In genomic region chr15:49423021-49423420, GRCh38 we compare ENCODE assay signal across 11 cellular contexts. TPM values are rescaled to one million over a fixed set of nuclear protein-coding genes. Genes with fewer than 3 reads are reported as not detected.
A peak's percentile ranks its signal among the peaks of the same experiment; 100 is the strongest.
DNase-seq lines count a peak whose midpoint lies in the region; ATAC-seq, FAIRE-seq and TF ChIP-seq lines count a peak whose summit lies in the region.
"Had no signal": no experiment of that assay in that cellular context is flagged by ENCODE, and none has a peak within 500 bp of the region (broad histone marks: within the 10 kb centered on the region; RNA-seq: fewer than 3 reads in every experiment).

TSS of gene FGF7 (plus strand) at chr15:49423242. CDS start at chr15:49424298, 1,056 bp downstream.

- H3K36me3 Mint-ChIP-seq in T-helper 2 cell treated with Interferon-gamma antibody and Interleukin-4, amounts not matched to agents 5 μg/mL and 100 μg/mL, for 36 hours (ENCODE audit: low read depth): no peaks in the 10 kb centered on the region

- H3K36me3 ChIP-seq in upper lobe of right lung: no peaks in the 10 kb centered on the region

- H3K27ac Mint-ChIP-seq in T-helper 2 cell treated with Interferon-gamma antibody and Interleukin-4, amounts not matched to agents 5 μg/mL and 100 μg/mL, for 36 hours: no peak within 1 kb of the TSS

- peaks cover 10% of the 10 kb centered on the region for H3K27me3 Mint-ChIP-seq in T-helper 2 cell treated with Interferon-gamma antibody and Interleukin-4, amounts not matched to agents 5 μg/mL and 100 μg/mL, for 36 hours (ENCODE audit: low read depth)

- FAIRE-seq in GM12892 (lab: Jason Lieb, UNC): no peak
- no peak for FAIRE-seq in GM19239 (lab: Jason Lieb, UNC)

- H3K4me1 Mint-ChIP-seq in T-helper 2 cell treated with Interferon-gamma antibody and Interleukin-4, amounts not matched to agents 5 μg/mL and 100 μg/mL, for 36 hours (ENCODE audit: low read depth): peaks cover 4% of the 10 kb centered on the region

- H3K4me3 Mint-ChIP-seq in T-helper 2 cell treated with Interferon-gamma antibody and Interleukin-4, amounts not matched to agents 5 μg/mL and 100 μg/mL, for 36 hours: peak within 1 kb of the TSS; percentile 2

- peak; percentile 27 for ATAC-seq in upper lobe of right lung
- no peak for ATAC-seq in HG02759 (IDR thresholded peaks at IDR 0.05; ENCODE audit: unreplicated experiment)

- no peaks in the 10 kb centered on the region for H3K4me1 ChIP-seq in upper lobe of right lung

- intact Hi-C loops in upper lobe of right lung (cut with DNase I): no loop called here

- H3K9me3 ChIP-seq in upper lobe of right lung: no peaks in the 10 kb centered on the region

- no peaks in the 10 kb centered on the region for H3K27me3 ChIP-seq in upper lobe of right lung

- TF ChIP-seq CTCF in coronary artery (IDR thresholded peaks at IDR 0.05) (no peak), upper lobe of right lung (IDR thresholded peaks at IDR 0.05) (peak; percentile 6)

- H3K9me3 Mint-ChIP-seq in T-helper 2 cell treated with Interferon-gamma antibody and Interleukin-4, amounts not matched to agents 5 μg/mL and 100 μg/mL, for 36 hours: no peaks in the 10 kb centered on the region

- H3K4me3 ChIP-seq in coronary artery (peak within 1 kb of the TSS; percentile 67), upper lobe of right lung (peak within 1 kb of the TSS; percentile 46)

- no peak for DNase-seq in T-helper 2 cell treated with Interferon-gamma antibody and Interleukin-4, amounts not matched to agents 5 μg/mL and 100 μg/mL, for 36 hours (ENCODE audit: low spot score)
- no peak for DNase-seq in T-helper 2 cell
- no peak for DNase-seq in coronary artery (ENCODE audit: low spot score)
- DNase-seq in midbrain (lab: John Stamatoyannopoulos, UW): peak; percentile 2
- DNase-seq in upper lobe of right lung: no peak
- DNase-seq in GM12892 (ENCODE audit: insufficient read length): no peak
- no peak for DNase-seq in GM19239 (ENCODE audit: insufficient read length, low spot score)
- DNase-seq: NCI-H187 treated with DMSO at 0.1 percent for 48 hours, trophoblast cell had no signal

- peak within 1 kb of the TSS; percentile 3 to 72 for H3K27ac ChIP-seq in coronary artery
- H3K27ac ChIP-seq in upper lobe of right lung: peak within 1 kb of the TSS; percentile 33

- no peak for TF ChIP-seq POLR2A in GM12892 (IDR thresholded peaks at IDR 0.05; ENCODE audit: low read depth, low read length)

RNA-seq across cellular contexts. Expression of gene FGF7, which starts in this region (rescaled TPM):
- total RNA-seq in upper lobe of right lung: 21.9 TPM
- polyA plus RNA-seq in GM12892 (2012; ENCODE audit: missing spikeins): not detected
- total RNA-seq: lung microvascular endothelial cell had no signal
